23 cellular contexts compared by ENCODE assay signal in genomic region chr5:66986009-66986408, GRCh38.
"Had no signal": no experiment of that assay in that cellular context is flagged by ENCODE, and none has a peak within 500 bp of the region (broad histone marks: within the 10 kb centered on the region; RNA-seq: fewer than 3 reads in every experiment).

No MANE protein-coding gene starts in this region.

- H3K9me3 ChIP-seq: gastrocnemius medialis, heart left ventricle, lower lobe of right lung, ovary, right lobe of liver, thoracic aorta, tibial nerve, vagina had no signal

- H3K27me3 ChIP-seq: gastrocnemius medialis, heart left ventricle, hepatocyte, ovary, right lobe of liver, tibial nerve, vagina had no signal

- H3K79me2 ChIP-seq: hepatocyte had no signal

- H3K36me3 ChIP-seq: gastrocnemius medialis, heart left ventricle, lower lobe of right lung, ovary, right lobe of liver, thoracic aorta, tibial nerve, vagina had no signal

- H3K27ac ChIP-seq: gastrocnemius medialis, hepatocyte, lower lobe of right lung, ovary, right lobe of liver, thoracic aorta, tibial nerve, vagina had no signal

- H3K27ac Mint-ChIP-seq: naive thymus-derived CD8-positive, alpha-beta T cell; nephron progenitor cell; stimulated activated naive B cell treated with anti-CD40 and anti-IgM and Interleukin-4, amounts not matched to agents 10 μg/mL and 1 μg/mL and 100 μg/mL, for 72 hours; stimulated activated naive CD8-positive, alpha-beta T cell treated with anti-CD3 and anti-CD28 coated beads, Interleukin-15, Interleukin-2, amounts not matched to agents 100 ng/mL and 50 ng/mL, for 24 hours had no signal

- H3K9me3 Mint-ChIP-seq: memory B cell; naive thymus-derived CD8-positive, alpha-beta T cell; nephron progenitor cell; stimulated activated naive B cell treated with anti-CD40 and anti-IgM and Interleukin-4, amounts not matched to agents 10 μg/mL and 1 μg/mL and 100 μg/mL, for 72 hours; stimulated activated naive CD8-positive, alpha-beta T cell treated with anti-CD3 and anti-CD28 coated beads, Interleukin-15, Interleukin-2, amounts not matched to agents 100 ng/mL and 50 ng/mL, for 24 hours had no signal

- H3K4me1 ChIP-seq: gastrocnemius medialis had no signal

- H3K36me3 Mint-ChIP-seq: memory B cell; naive thymus-derived CD8-positive, alpha-beta T cell; stimulated activated naive B cell treated with anti-CD40 and anti-IgM and Interleukin-4, amounts not matched to agents 10 μg/mL and 1 μg/mL and 100 μg/mL, for 72 hours had no signal

- DNase-seq: cortex of kidney; gastrocnemius medialis; heart left ventricle; left cardiac atrium; left ventricle myocardium superior; lower lobe of right lung; naive thymus-derived CD8-positive, alpha-beta T cell; nephron progenitor cell; nucleus accumbens; ovary; posterior cingulate gyrus; retina; right lobe of liver; small intestine; stimulated activated CD4-positive, alpha-beta T cell treated with anti-CD3 and anti-CD28 coated beads, Interleukin-15, amount 100 ng/mL, for 24 hours; stimulated activated CD4-positive, alpha-beta T cell treated with anti-CD3 and anti-CD28 coated beads, Interleukin-2, amount 100 ng/mL, for 48 hours; stimulated activated naive B cell treated with anti-CD40 and anti-IgM and Interleukin-4, amounts not matched to agents 10 μg/mL and 1 μg/mL and 100 μg/mL, for 72 hours had no signal

- H2AFZ ChIP-seq: hepatocyte had no signal

- H3K4me2 ChIP-seq: hepatocyte had no signal

- H3K4me3 ChIP-seq: gastrocnemius medialis, heart left ventricle, hepatocyte, lower lobe of right lung, ovary, right lobe of liver, thoracic aorta, tibial nerve, vagina had no signal

- H3K4me1 Mint-ChIP-seq: naive thymus-derived CD8-positive, alpha-beta T cell; stimulated activated naive B cell treated with anti-CD40 and anti-IgM and Interleukin-4, amounts not matched to agents 10 μg/mL and 1 μg/mL and 100 μg/mL, for 72 hours had no signal

- H3K27me3 Mint-ChIP-seq: memory B cell; stimulated activated naive B cell treated with anti-CD40 and anti-IgM and Interleukin-4, amounts not matched to agents 10 μg/mL and 1 μg/mL and 100 μg/mL, for 72 hours had no signal

- H3K4me3 Mint-ChIP-seq: memory B cell; naive thymus-derived CD8-positive, alpha-beta T cell; nephron progenitor cell; stimulated activated naive B cell treated with anti-CD40 and anti-IgM and Interleukin-4, amounts not matched to agents 10 μg/mL and 1 μg/mL and 100 μg/mL, for 72 hours; stimulated activated naive CD8-positive, alpha-beta T cell treated with anti-CD3 and anti-CD28 coated beads, Interleukin-15, Interleukin-2, amounts not matched to agents 100 ng/mL and 50 ng/mL, for 24 hours had no signal

- ATAC-seq: gastrocnemius medialis; heart left ventricle; left cardiac atrium; left ventricle myocardium superior; lower lobe of right lung; naive thymus-derived CD8-positive, alpha-beta T cell; right lobe of liver; stimulated activated naive B cell treated with anti-CD40 and anti-IgM and Interleukin-4, amounts not matched to agents 10 μg/mL and 1 μg/mL and 100 μg/mL, for 72 hours had no signal
